Comparison of ENCODE assay signal across 34 cellular contexts in genomic region chr19:9159891-9160290, GRCh38. TPM values are rescaled to one million over a fixed set of nuclear protein-coding genes. Genes with fewer than 3 reads are reported as not detected.
"Had no signal": no experiment of that assay in that cellular context is flagged by ENCODE, and none has a peak within 500 bp of the region (broad histone marks: within the 10 kb centered on the region; RNA-seq: fewer than 3 reads in every experiment).

No MANE protein-coding gene starts in this region.

- H3K9ac ChIP-seq: KMS-11 had no signal

- H3K27me3 Mint-ChIP-seq: activated CD4-positive, alpha-beta T cell treated with anti-CD3 and anti-CD28 coated beads for 36 hours; activated CD4-positive, alpha-beta T cell treated with anti-CD3 and anti-CD28 coated beads, Interleukin-2, amount 10 ng/mL, durations not matched to agents 7 days and 5 days; activated naive CD8-positive, alpha-beta T cell treated with anti-CD3 and anti-CD28 coated beads for 36 hours; central memory CD8-positive, alpha-beta T cell had no signal

- H3K9me3 Mint-ChIP-seq: central memory CD8-positive, alpha-beta T cell had no signal

- H3K4me1 ChIP-seq: ascending aorta, SJCRH30 had no signal

- H3K27ac ChIP-seq: ascending aorta, cardiac muscle cell, KMS-11, SJCRH30, SK-N-MC had no signal

- DNase-seq: activated CD4-positive, alpha-beta T cell treated with anti-CD3 and anti-CD28 coated beads for 36 hours; activated CD4-positive, alpha-beta T cell treated with anti-CD3 and anti-CD28 coated beads, Interleukin-2, amount 10 ng/mL, durations not matched to agents 7 days and 5 days; activated CD4-positive, alpha-beta T cell treated with anti-CD3 and anti-CD28 coated beads, Interleukin-2, amount 50 U/mL, for 48 hours; activated CD8-positive, alpha-beta memory T cell treated with anti-CD3 and anti-CD28 coated beads, Interleukin-2, amount 50 U/mL, for 48 hours; activated CD8-positive, alpha-beta T cell treated with anti-CD3 and anti-CD28 coated beads, Interleukin-2, amount 10 ng/mL, durations not matched to agents 7 days and 5 days; activated effector memory CD4-positive, alpha-beta T cell treated with anti-CD3 and anti-CD28 coated beads, Interleukin-2, amount 50 U/mL, for 16 hours; activated naive CD4-positive, alpha-beta T cell; activated naive CD4-positive, alpha-beta T cell treated with anti-CD3 and anti-CD28 coated beads, Interleukin-2, amount 50 U/mL, for 16 hours; activated naive CD8-positive, alpha-beta T cell treated with anti-CD3 and anti-CD28 coated beads for 36 hours; activated T-cell treated with anti-CD3 and anti-CD28 coated beads, Interleukin-2, amount 50 U/mL, for 48 hours; amygdala; MM.1S; MV-4-11; NCI-H1092; NCI-H1436 treated with DMSO at 0.1 percent for 48 hours; NCI-H1694 treated with DMSO at 0.1 percent for 48 hours; NCI-H2029; NCI-H345; NCI-H524 treated with DMSO at 0.1 percent for 48 hours; SHP77; SJCRH30; T1000 had no signal

- H3K4me3 Mint-ChIP-seq: activated CD4-positive, alpha-beta T cell treated with anti-CD3 and anti-CD28 coated beads for 36 hours; activated CD4-positive, alpha-beta T cell treated with anti-CD3 and anti-CD28 coated beads, Interleukin-2, amount 10 ng/mL, durations not matched to agents 7 days and 5 days; activated CD8-positive, alpha-beta T cell treated with anti-CD3 and anti-CD28 coated beads, Interleukin-2, amount 10 ng/mL, durations not matched to agents 7 days and 5 days; activated naive CD8-positive, alpha-beta T cell treated with anti-CD3 and anti-CD28 coated beads for 36 hours; central memory CD8-positive, alpha-beta T cell had no signal

- H3K27me3 ChIP-seq: ascending aorta, cardiac muscle cell, SJCRH30 had no signal

- H3K4me2 ChIP-seq: KMS-11 had no signal

- H3K27ac Mint-ChIP-seq: activated CD4-positive, alpha-beta T cell treated with anti-CD3 and anti-CD28 coated beads for 36 hours; activated CD4-positive, alpha-beta T cell treated with anti-CD3 and anti-CD28 coated beads, Interleukin-2, amount 10 ng/mL, durations not matched to agents 7 days and 5 days; activated CD8-positive, alpha-beta T cell treated with anti-CD3 and anti-CD28 coated beads, Interleukin-2, amount 10 ng/mL, durations not matched to agents 7 days and 5 days; activated naive CD8-positive, alpha-beta T cell treated with anti-CD3 and anti-CD28 coated beads for 36 hours had no signal

- ATAC-seq: activated CD4-positive, alpha-beta T cell treated with anti-CD3 and anti-CD28 coated beads for 36 hours; activated CD4-positive, CD25-positive, alpha-beta regulatory T cell treated with anti-CD3 and anti-CD28 coated beads, Interleukin-2, amount 50 U/mL, for 24 hours; activated CD8-positive, alpha-beta T cell treated with anti-CD3 and anti-CD28 coated beads, Interleukin-2, amount 10 ng/mL, durations not matched to agents 7 days and 5 days; Panc1 had no signal

- H3K4me3 ChIP-seq: ascending aorta, cardiac muscle cell, SJCRH30, SK-N-MC had no signal

RNA-seq across cellular contexts. Expression of gene OR7D2, which starts 18.9 kb away (rescaled TPM):
- total RNA-seq: activated CD4-positive, alpha-beta T cell treated with anti-CD3 and anti-CD28 coated beads, Interleukin-2, amount 10 ng/mL, durations not matched to agents 7 days and 5 days; activated CD8-positive, alpha-beta T cell treated with anti-CD3 and anti-CD28 coated beads, Interleukin-2, amount 10 ng/mL, durations not matched to agents 7 days and 5 days; activated naive CD8-positive, alpha-beta T cell treated with anti-CD3 and anti-CD28 coated beads for 36 hours; ascending aorta; RPMI7951 had no signal

RNA-seq across cellular contexts. Expression of gene OR7G3, which starts 33.1 kb away (rescaled TPM):
- total RNA-seq: activated CD4-positive, alpha-beta T cell treated with anti-CD3 and anti-CD28 coated beads for 36 hours; activated CD4-positive, alpha-beta T cell treated with anti-CD3 and anti-CD28 coated beads, Interleukin-2, amount 10 ng/mL, durations not matched to agents 7 days and 5 days; activated CD8-positive, alpha-beta T cell treated with anti-CD3 and anti-CD28 coated beads, Interleukin-2, amount 10 ng/mL, durations not matched to agents 7 days and 5 days; activated naive CD8-positive, alpha-beta T cell treated with anti-CD3 and anti-CD28 coated beads for 36 hours; ascending aorta; cardiac muscle cell; LHCN-M2; NCI-H460; RPMI7951; SJCRH30; T-helper 1 cell treated with Interleukin-12 subunit alpha and Interleukin-12 subunit beta and Interleukin-4 antibody, amounts not matched to agents 30 ng/mL and 1 ng/mL, for 36 hours; T-helper 2 cell treated with Interferon-gamma antibody and Interleukin-4, amounts not matched to agents 100 ng/mL and 5 ng/mL, for 36 hours had no signal

RNA-seq across cellular contexts. Expression of gene OR7G1, which starts 44.3 kb away (rescaled TPM):
- total RNA-seq: activated CD4-positive, alpha-beta T cell treated with anti-CD3 and anti-CD28 coated beads for 36 hours; activated CD4-positive, alpha-beta T cell treated with anti-CD3 and anti-CD28 coated beads, Interleukin-2, amount 10 ng/mL, durations not matched to agents 7 days and 5 days; activated CD8-positive, alpha-beta T cell treated with anti-CD3 and anti-CD28 coated beads, Interleukin-2, amount 10 ng/mL, durations not matched to agents 7 days and 5 days; activated naive CD8-positive, alpha-beta T cell treated with anti-CD3 and anti-CD28 coated beads for 36 hours; ascending aorta; cardiac muscle cell; LHCN-M2; NCI-H460; RPMI7951; SJCRH30; T-helper 1 cell treated with Interleukin-12 subunit alpha and Interleukin-12 subunit beta and Interleukin-4 antibody, amounts not matched to agents 30 ng/mL and 1 ng/mL, for 36 hours; T-helper 2 cell treated with Interferon-gamma antibody and Interleukin-4, amounts not matched to agents 100 ng/mL and 5 ng/mL, for 36 hours had no signal

RNA-seq across cellular contexts. Expression of gene OR7G2, which starts 52.6 kb away (rescaled TPM):
- total RNA-seq: activated CD4-positive, alpha-beta T cell treated with anti-CD3 and anti-CD28 coated beads for 36 hours; activated CD4-positive, alpha-beta T cell treated with anti-CD3 and anti-CD28 coated beads, Interleukin-2, amount 10 ng/mL, durations not matched to agents 7 days and 5 days; activated CD8-positive, alpha-beta T cell treated with anti-CD3 and anti-CD28 coated beads, Interleukin-2, amount 10 ng/mL, durations not matched to agents 7 days and 5 days; activated naive CD8-positive, alpha-beta T cell treated with anti-CD3 and anti-CD28 coated beads for 36 hours; ascending aorta; cardiac muscle cell; LHCN-M2; NCI-H460; RPMI7951; SJCRH30; T-helper 1 cell treated with Interleukin-12 subunit alpha and Interleukin-12 subunit beta and Interleukin-4 antibody, amounts not matched to agents 30 ng/mL and 1 ng/mL, for 36 hours; T-helper 2 cell treated with Interferon-gamma antibody and Interleukin-4, amounts not matched to agents 100 ng/mL and 5 ng/mL, for 36 hours had no signal
